Comparison of ENCODE assay signal across 9 cellular contexts in genomic region chr16:2157480-2158261, GRCh38. TPM values are rescaled to one million over a fixed set of nuclear protein-coding genes. Genes with fewer than 3 reads are reported as not detected.
DNase-seq lines count a peak whose midpoint lies in the region; ATAC-seq and TF ChIP-seq lines count a peak whose summit lies in the region.
"Had no signal": no experiment of that assay in that cellular context is flagged by ENCODE, and none has a peak within 500 bp of the region (broad histone marks: within the 10 kb centered on the region; RNA-seq: fewer than 3 reads in every experiment).

No MANE protein-coding gene starts in this region.

- DNase-seq in H9: no peak
- no peak for DNase-seq in WTC11 (ENCODE audit: low spot score)
- no peak for DNase-seq in fibroblast of pulmonary artery (ENCODE audit: low read depth)
- no peak for DNase-seq in sciatic nerve (ENCODE audit: low spot score)
- no peak for DNase-seq in EL
- no peak for DNase-seq in NCI-H187 treated with DMSO at 0.1 percent for 48 hours (lab: John Stamatoyannopoulos, UW)
- DNase-seq: SW 1271 had no signal

- no peak overlapping the region for H2AK5ac ChIP-seq in H9 (ENCODE audit: insufficient read length, low read length)

- H3K9ac ChIP-seq in H9 (ENCODE audit: extremely low read depth, insufficient read length, low read length) (no peak overlapping the region), skeletal muscle satellite cell (ENCODE audit: low read depth, low read length) (peak overlapping the region; percentile 84)

- H4K91ac ChIP-seq in H9 (ENCODE audit: insufficient read length, low read depth, low read length): no peak overlapping the region

- no peak overlapping the region for H4K5ac ChIP-seq in H9 (ENCODE audit: insufficient read length, low read depth, low read length)

- H3K56ac ChIP-seq in H9 (ENCODE audit: insufficient read length, low read depth, low read length): no peak overlapping the region

- H4K20me1 ChIP-seq in H9 (ENCODE audit: control insufficient read depth, insufficient read depth, insufficient read length): peaks cover 2% of the 10 kb centered on the region

- no peak overlapping the region for H2BK120ac ChIP-seq in H9 (ENCODE audit: low read depth, low read length, poor library complexity, severe bottlenecking)

- H2BK15ac ChIP-seq in H9 (ENCODE audit: low read depth, low read length): no peak overlapping the region

- TF ChIP-seq CTCF in H9 (conservative IDR thresholded peaks at IDR 0.05) (no peak), WTC11 (IDR thresholded peaks at IDR 0.05) (no peak), fibroblast of pulmonary artery (IDR thresholded peaks at IDR 0.05; ENCODE audit: low read length, missing control alignments) (no peak)

- H4K8ac ChIP-seq in H9 (replicated peaks; ENCODE audit: insufficient read length, low read depth, low read length): no peak overlapping the region

- no peak for ATAC-seq in WTC11
- no peak for ATAC-seq in sciatic nerve
- no peak for ATAC-seq in GM19467 (IDR thresholded peaks at IDR 0.05; ENCODE audit: unreplicated experiment)

- no peaks in the 10 kb centered on the region for H3K9me3 ChIP-seq in H9 (ENCODE audit: control insufficient read depth, low read depth, low read length)
- H3K9me3 ChIP-seq in skeletal muscle satellite cell (replicated peaks; ENCODE audit: low read length): no peaks in the 10 kb centered on the region

- H3K27me3 Mint-ChIP-seq in H9 (ENCODE audit: low read depth) (no peaks in the 10 kb centered on the region; the same call in 1 of the 2 replicates), WTC11 (ENCODE audit: low read depth) (no peaks in the 10 kb centered on the region; the same call in 1 of the 2 replicates)

- WGBS in H9 (ENCODE audit: extremely low coverage, insufficient read length, low lambda C conversion rate): no CpG with 5 or more reads among the region's 27 CpGs

- H3K36me3 ChIP-seq in skeletal muscle satellite cell (ENCODE audit: insufficient read depth, low read length): peaks cover 29% of the 10 kb centered on the region

- no peak overlapping the region for H3K4ac ChIP-seq in H9 (ENCODE audit: low read depth, low read length)

- peaks cover 16 to 41% of the 10 kb centered on the region in 2 experiments for H3K4me1 Mint-ChIP-seq in H9
- H3K4me1 Mint-ChIP-seq in WTC11: peaks cover 29% of the 10 kb centered on the region

- H3K9me3 Mint-ChIP-seq in H9 (peaks cover 0 to 9% of the 10 kb centered on the region in 2 experiments; a peak in 2 of 5 replicates), WTC11 (no peaks in the 10 kb centered on the region)

- POLR2A ChIA-PET in WTC11 (lab: Charles Lee): no interaction called here

- no peak overlapping the region for H3K14ac ChIP-seq in H9 (ENCODE audit: insufficient read depth, low read length)

- peak overlapping the region; percentile 97 for H3K4me3 Mint-ChIP-seq in H9
- peak overlapping the region; percentile 99 for H3K4me3 Mint-ChIP-seq in WTC11

- no peak overlapping the region for H2BK12ac ChIP-seq in H9 (ENCODE audit: insufficient read length, low read depth, low read length)

- no peak overlapping the region for H2AFZ ChIP-seq in H9 (ENCODE audit: low read length)

- CTCF ChIA-PET in WTC11 (lab: Charles Lee): interaction anchor here (1.3 kb wide), 1 partner anchor 38 kb away, joined by 4 read pairs; no protein-coding TSS in a partner anchor

- H3K18ac ChIP-seq in H9 (ENCODE audit: insufficient read length, low read depth, low read length): no peak overlapping the region

- H3K27me3 ChIP-seq in H9 (ENCODE audit: insufficient read depth, low read length): no peaks in the 10 kb centered on the region
- H3K27me3 ChIP-seq in skeletal muscle satellite cell (ENCODE audit: control insufficient read depth, insufficient read depth, low read length): no peaks in the 10 kb centered on the region

- no peak overlapping the region for H3K4me2 ChIP-seq in H9 (ENCODE audit: insufficient read depth, insufficient read length, low read length)
- peak overlapping the region; percentile 86 for H3K4me2 ChIP-seq in skeletal muscle satellite cell (ENCODE audit: low read length)

- H2BK5ac ChIP-seq in H9 (ENCODE audit: insufficient read length, low read length): no peak overlapping the region

- no peaks in the 10 kb centered on the region; the same call in 1 of the 2 replicates for H3K4me1 ChIP-seq in H9 (ENCODE audit: insufficient read depth, low read length)
- H3K4me1 ChIP-seq in skeletal muscle satellite cell (ENCODE audit: control insufficient read depth, insufficient read depth, low read length): peaks cover 64% of the 10 kb centered on the region

- H3K4me3 ChIP-seq in fibroblast of pulmonary artery (replicated peaks; ENCODE audit: low read depth, low read length): peak overlapping the region; percentile 91
- peak overlapping the region; percentile 75 for H3K4me3 ChIP-seq in skeletal muscle satellite cell (ENCODE audit: low read length)

- H3K36me3 Mint-ChIP-seq in H9 (ENCODE audit: insufficient read depth in 1 of 3, low read depth in 3 of 3): peaks cover 25 to 36% (median 32%) of the 10 kb centered on the region in 3 experiments
- H3K36me3 Mint-ChIP-seq in WTC11: peaks cover 24% of the 10 kb centered on the region

- no peak overlapping the region for H3T11ph ChIP-seq in H9 (ENCODE audit: low read length)

- no peak overlapping the region for H2BK20ac ChIP-seq in H9 (ENCODE audit: low read depth, low read length, poor library complexity, severe bottlenecking)

- intact Hi-C loops in sciatic nerve (cut with DNase I): no loop called here

- peaks cover 23% of the 10 kb centered on the region for H3K23me2 ChIP-seq in H9 (ENCODE audit: insufficient read length, low read depth, low read length, poor library complexity, severe bottlenecking)

- peaks cover 57% of the 10 kb centered on the region; the same call in 1 of the 2 replicates for H3K79me2 ChIP-seq in H9 (ENCODE audit: insufficient read depth, low read length)

- H3K79me1 ChIP-seq in H9 (ENCODE audit: insufficient read depth, low read depth, low read length, poor library complexity, severe bottlenecking): peaks cover 17% of the 10 kb centered on the region

- no peak overlapping the region for H3K23ac ChIP-seq in H9 (ENCODE audit: insufficient read length, low read depth, low read length)

- no peak overlapping the region for H3K27ac ChIP-seq in H9 (ENCODE audit: insufficient read length, low read depth, low read length)

- H3K27ac Mint-ChIP-seq in H9 (peak overlapping the region in 2 of 3 experiments; percentile 85 to 87; a peak in 2 of 7 replicates), WTC11 (peak overlapping the region; percentile 68)

TF ChIP-seq in WTC11, 78 proteins besides CTCF, POLR2A, EP300 and RAD21 (continues in another document):
- TF ChIP-seq E2F1 (CRISPR knock-in tag; IDR thresholded peaks at IDR 0.05) (no peak), ATF2 (CRISPR knock-in tag; IDR thresholded peaks at IDR 0.05; ENCODE audit: borderline replicate concordance, low read depth) (no peak), JUN (CRISPR knock-in tag; IDR thresholded peaks at IDR 0.05) (no peak), GABPB1 (CRISPR knock-in tag; IDR thresholded peaks at IDR 0.05) (peak; percentile 42; the same call in 1 of the 2 replicates)

RNA-seq across cellular contexts. Expression of gene TRAF7, which starts 2.1 kb away (rescaled TPM):
- total RNA-seq in H9 (2021): 105 and 108 TPM in 2 replicates
- total RNA-seq in WTC11 (2021): 148 to 159 TPM (median 152 TPM) in 3 replicates
- 55.3 and 64.7 TPM in 2 replicates for total RNA-seq in skeletal muscle satellite cell (2012; rRNA removed)
- 44.8 TPM for total RNA-seq in sciatic nerve

RNA-seq across cellular contexts. Expression of gene RAB26, which starts 9.2 kb away (rescaled TPM):
- total RNA-seq in H9 (2021) (2.4 and 3.0 TPM in 2 replicates), WTC11 (2021) (6.2 to 7.3 TPM (median 6.9 TPM) in 3 replicates), sciatic nerve (0.40 TPM)
- 0.66 TPM in 1 of 2 replicates, not detected in the other for total RNA-seq in skeletal muscle satellite cell (2012; rRNA removed)

RNA-seq across cellular contexts. Expression of gene PKD1, which starts 22.0 kb away (rescaled TPM):
- total RNA-seq in H9 (2021) (73.5 and 88.0 TPM in 2 replicates), WTC11 (2021) (96.8 to 102 TPM (median 98.9 TPM) in 3 replicates), sciatic nerve (159 TPM)
- 90.8 and 110 TPM in 2 replicates for total RNA-seq in skeletal muscle satellite cell (2012; rRNA removed)

RNA-seq across cellular contexts. Expression of gene CASKIN1, which starts 38.7 kb away (rescaled TPM):
- total RNA-seq in H9 (2021) (7.9 and 9.3 TPM in 2 replicates), WTC11 (2021) (9.4 to 15.7 TPM (median 11.3 TPM) in 3 replicates), sciatic nerve (1.6 TPM)
- under 0.01 and 0.22 TPM in 2 replicates for total RNA-seq in skeletal muscle satellite cell (2012; rRNA removed)

RNA-seq across cellular contexts. Expression of gene MLST8, which starts 47.6 kb away (rescaled TPM):
- 74.5 and 75.9 TPM in 2 replicates for total RNA-seq in H9 (2021)
- total RNA-seq in WTC11 (2021): 71.6 to 76.1 TPM (median 75.9 TPM) in 3 replicates
- total RNA-seq in skeletal muscle satellite cell (2012; rRNA removed): 25.1 and 26.9 TPM in 2 replicates
- total RNA-seq in sciatic nerve: 21.8 TPM
